Comparison of ENCODE assay signal across 19 cellular contexts in genomic region chr11:45997599-45997998, GRCh38.
DNase-seq lines count a peak whose midpoint lies in the region; ATAC-seq and TF ChIP-seq lines count a peak whose summit lies in the region.
"Had no signal": no experiment of that assay in that cellular context is flagged by ENCODE, and none has a peak within 500 bp of the region (broad histone marks: within the 10 kb centered on the region; RNA-seq: fewer than 3 reads in every experiment).

No MANE protein-coding gene starts in this region.

- no TSS peak for BruUV-seq in mammary epithelial cell (replicated peaks; lab: Mats Ljungman, UMichigan)
- BruUV-seq in MCF 10A (replicated peaks; lab: Mats Ljungman, UMichigan): no TSS peak

- no peak for TF ChIP-seq CTCF in mammary epithelial cell (conservative IDR thresholded peaks at IDR 0.05 in 1 of 2, IDR thresholded peaks at IDR 0.05 in 1 of 2; ENCODE audit: extremely low read depth in 1 of 2, insufficient read depth in 1 of 2, low read depth in 1 of 2, low read length in 2 of 2)
- TF ChIP-seq CTCF in MCF 10A (IDR thresholded peaks at IDR 0.05; ENCODE audit: unreplicated experiment): no peak

- H3K9me3 ChIP-seq in mammary epithelial cell (replicated peaks; ENCODE audit: insufficient read depth, low read length) (no peaks in the 10 kb centered on the region), thymus (ENCODE audit: control insufficient read depth) (no peaks in the 10 kb centered on the region)
- no peaks in the 10 kb centered on the region for H3K9me3 ChIP-seq in naive thymus-derived CD4-positive, alpha-beta T cell (ENCODE audit: control insufficient read depth in 2 of 3, low read length in 3 of 3)
- H3K9me3 ChIP-seq: right lobe of liver, thoracic aorta had no signal

- H3K27me3 ChIP-seq in mammary epithelial cell (ENCODE audit: insufficient read depth, low read length) (no peaks in the 10 kb centered on the region), thymus (ENCODE audit: control insufficient read depth, insufficient read depth) (no peaks in the 10 kb centered on the region)
- H3K27me3 ChIP-seq in naive thymus-derived CD4-positive, alpha-beta T cell (ENCODE audit: control insufficient read depth in 2 of 2, insufficient read depth in 2 of 2, low read length in 2 of 2): no peaks in the 10 kb centered on the region
- H3K27me3 ChIP-seq: right lobe of liver had no signal

- intact Hi-C loops in mammary epithelial cell (cut with micrococcal nuclease) (no loop called here), MCF 10A (cut with micrococcal nuclease) (no loop called here)
- intact Hi-C loops in naive thymus-derived CD4-positive, alpha-beta T cell (cut with micrococcal nuclease): no loop called here

- DNase-seq in mammary epithelial cell (peak; percentile 25), MCF 10A (ENCODE audit: unreplicated experiment) (no peak), NCI-H774 (lab: John Stamatoyannopoulos, UW) (peak; percentile 5), epithelial cell of prostate (ENCODE audit: low read depth, low spot score) (peak; percentile 1), T1000 (lab: John Stamatoyannopoulos, UW) (no peak)
- DNase-seq in naive thymus-derived CD4-positive, alpha-beta T cell: no peak
- DNase-seq in activated T-cell treated with anti-CD3 and anti-CD28 coated beads, Interleukin-2, amount 50 U/mL, for 4 hours: no peak
- DNase-seq: activated CD4-positive, alpha-beta T cell treated with anti-CD3 and anti-CD28 coated beads, Interleukin-2, amount 10 ng/mL, durations not matched to agents 24 days and 14 days; activated effector memory CD4-positive, alpha-beta T cell treated with anti-CD3 and anti-CD28 coated beads, Interleukin-2, amount 50 U/mL, for 16 hours; CD4-positive, alpha-beta T cell; DND-41; NCI-H1105 treated with DMSO at 0.1 percent for 48 hours; NCI-H446; occipital lobe; right lobe of liver; stimulated activated naive B cell treated with anti-CD40 and anti-IgM and Interleukin-4, amounts not matched to agents 10 μg/mL and 1 μg/mL and 100 μg/mL, for 72 hours; SW 1271 had no signal

- no peak overlapping the region for H3K27ac Mint-ChIP-seq in MCF 10A (ENCODE audit: low read depth, unreplicated experiment)
- no peak overlapping the region for H3K27ac Mint-ChIP-seq in naive thymus-derived CD4-positive, alpha-beta T cell
- H3K27ac Mint-ChIP-seq: activated CD4-positive, alpha-beta T cell treated with anti-CD3 and anti-CD28 coated beads, Interleukin-2, amount 10 ng/mL, durations not matched to agents 24 days and 14 days; CD4-positive, alpha-beta T cell; stimulated activated naive B cell treated with anti-CD40 and anti-IgM and Interleukin-4, amounts not matched to agents 10 μg/mL and 1 μg/mL and 100 μg/mL, for 72 hours had no signal

- POLR2A ChIA-PET in MCF 10A (lab: Yijun Ruan, JAX): no interaction called here
- POLR2A ChIA-PET in naive thymus-derived CD4-positive, alpha-beta T cell (lab: Charles Lee): no interaction called here

- H3K36me3 Mint-ChIP-seq in MCF 10A (ENCODE audit: insufficient read depth, unreplicated experiment): no peaks in the 10 kb centered on the region
- H3K36me3 Mint-ChIP-seq in naive thymus-derived CD4-positive, alpha-beta T cell: peaks cover 0 to 3% (median 0%) of the 10 kb centered on the region in 5 donors
- H3K36me3 Mint-ChIP-seq in activated T-cell treated with anti-CD3 and anti-CD28 coated beads, Interleukin-2, amount 50 U/mL, for 4 hours (ENCODE audit: insufficient read depth): no peaks in the 10 kb centered on the region
- H3K36me3 Mint-ChIP-seq: stimulated activated naive B cell treated with anti-CD40 and anti-IgM and Interleukin-4, amounts not matched to agents 10 μg/mL and 1 μg/mL and 100 μg/mL, for 72 hours had no signal

- peaks cover 13% of the 10 kb centered on the region for H3K4me1 Mint-ChIP-seq in MCF 10A (ENCODE audit: insufficient read depth, unreplicated experiment)
- H3K4me1 Mint-ChIP-seq in naive thymus-derived CD4-positive, alpha-beta T cell: peaks cover 0 to 25% (median 8%) of the 10 kb centered on the region in 7 donors
- H3K4me1 Mint-ChIP-seq in activated T-cell treated with anti-CD3 and anti-CD28 coated beads, Interleukin-2, amount 50 U/mL, for 4 hours (ENCODE audit: low read depth): peaks cover 5% of the 10 kb centered on the region
- H3K4me1 Mint-ChIP-seq: activated CD4-positive, alpha-beta T cell treated with anti-CD3 and anti-CD28 coated beads, Interleukin-2, amount 10 ng/mL, durations not matched to agents 24 days and 14 days had no signal

- no peaks in the 10 kb centered on the region for H3K9me3 Mint-ChIP-seq in MCF 10A (ENCODE audit: unreplicated experiment)
- H3K9me3 Mint-ChIP-seq in naive thymus-derived CD4-positive, alpha-beta T cell: no peaks in the 10 kb centered on the region
- no peaks in the 10 kb centered on the region for H3K9me3 Mint-ChIP-seq in activated T-cell treated with anti-CD3 and anti-CD28 coated beads, Interleukin-2, amount 50 U/mL, for 4 hours
- H3K9me3 Mint-ChIP-seq: activated CD4-positive, alpha-beta T cell treated with anti-CD3 and anti-CD28 coated beads, Interleukin-2, amount 10 ng/mL, durations not matched to agents 24 days and 14 days; CD4-positive, alpha-beta T cell; stimulated activated naive B cell treated with anti-CD40 and anti-IgM and Interleukin-4, amounts not matched to agents 10 μg/mL and 1 μg/mL and 100 μg/mL, for 72 hours had no signal

- H3K36me3 ChIP-seq in mammary epithelial cell (ENCODE audit: insufficient read depth, low read length) (no peaks in the 10 kb centered on the region), thymus (ENCODE audit: control insufficient read depth, insufficient read depth) (no peaks in the 10 kb centered on the region)
- no peaks in the 10 kb centered on the region for H3K36me3 ChIP-seq in naive thymus-derived CD4-positive, alpha-beta T cell (ENCODE audit: control insufficient read depth in 2 of 3, insufficient read depth in 3 of 3, low read length in 3 of 3)
- H3K36me3 ChIP-seq: right lobe of liver, thoracic aorta had no signal

- dilution Hi-C loops in mammary epithelial cell (cut with HindIII; ENCODE audit: low sequenced_read_pairs): no loop called here

- H3K79me2 ChIP-seq in mammary epithelial cell (ENCODE audit: insufficient read depth, low read length): no peaks in the 10 kb centered on the region

- no peak for ATAC-seq in naive thymus-derived CD4-positive, alpha-beta T cell
- no peak for ATAC-seq in activated T-cell treated with anti-CD3 and anti-CD28 coated beads, Interleukin-2, amount 50 U/mL, for 4 hours
- ATAC-seq: right lobe of liver; stimulated activated naive B cell treated with anti-CD40 and anti-IgM and Interleukin-4, amounts not matched to agents 10 μg/mL and 1 μg/mL and 100 μg/mL, for 72 hours had no signal

- CTCF ChIA-PET in mammary epithelial cell (lab: Charles Lee; ENCODE audit: low non-redundant PET) (no interaction called here), MCF 10A (lab: Yijun Ruan, JAX) (interaction anchor here (7.3 kb wide), 1 partner anchor 32 kb away, joined by 53 read pairs; no protein-coding TSS in a partner anchor)
- CTCF ChIA-PET in naive thymus-derived CD4-positive, alpha-beta T cell (lab: Charles Lee): no interaction called here

- no peak overlapping the region for H2AFZ ChIP-seq in mammary epithelial cell (ENCODE audit: low read depth, low read length)

- H3K27me3 Mint-ChIP-seq in MCF 10A (ENCODE audit: insufficient read depth, unreplicated experiment): no peaks in the 10 kb centered on the region
- H3K27me3 Mint-ChIP-seq in naive thymus-derived CD4-positive, alpha-beta T cell: no peaks in the 10 kb centered on the region
- no peaks in the 10 kb centered on the region for H3K27me3 Mint-ChIP-seq in activated T-cell treated with anti-CD3 and anti-CD28 coated beads, Interleukin-2, amount 50 U/mL, for 4 hours (ENCODE audit: low read depth)
- H3K27me3 Mint-ChIP-seq: activated CD4-positive, alpha-beta T cell treated with anti-CD3 and anti-CD28 coated beads, Interleukin-2, amount 10 ng/mL, durations not matched to agents 24 days and 14 days; CD4-positive, alpha-beta T cell; stimulated activated naive B cell treated with anti-CD40 and anti-IgM and Interleukin-4, amounts not matched to agents 10 μg/mL and 1 μg/mL and 100 μg/mL, for 72 hours had no signal

- H3K4me3 ChIP-seq in mammary epithelial cell (replicated peaks in 1 of 3; ENCODE audit: insufficient read depth in 1 of 3, low read depth in 2 of 3, low read length in 3 of 3): no peak overlapping the region
- H3K4me3 ChIP-seq in thymus (ENCODE audit: low read length): no peak overlapping the region
- H3K4me3 ChIP-seq in naive thymus-derived CD4-positive, alpha-beta T cell (ENCODE audit: low read length): no peak overlapping the region
- H3K4me3 ChIP-seq: right lobe of liver, thoracic aorta had no signal

- H3K4me2 ChIP-seq in mammary epithelial cell (ENCODE audit: insufficient read depth, low read depth, low read length): no peak overlapping the region

- no peaks in the 10 kb centered on the region for H3K4me1 ChIP-seq in mammary epithelial cell (ENCODE audit: insufficient read depth, low read length)
- no peaks in the 10 kb centered on the region for H3K4me1 ChIP-seq in thymus (ENCODE audit: control insufficient read depth, insufficient read depth, low read length)
- H3K4me1 ChIP-seq in naive thymus-derived CD4-positive, alpha-beta T cell (ENCODE audit: control insufficient read depth in 2 of 2, insufficient read depth in 2 of 2, low read length in 2 of 2): no peaks in the 10 kb centered on the region

- in situ Hi-C loops in mammary epithelial cell (cut with MboI; ENCODE audit: low sequenced_read_pairs in 2 of 2): no loop called here

- WGBS in mammary epithelial cell (ENCODE audit: low coverage, missing lambda C conversion rate): 52% methylated on average over 4 of the region's 4 CpGs
- WGBS in thymus: 91% methylated on average over 4 of the region's 4 CpGs

- H3K4me3 Mint-ChIP-seq in MCF 10A (ENCODE audit: unreplicated experiment): no peak overlapping the region
- H3K4me3 Mint-ChIP-seq in naive thymus-derived CD4-positive, alpha-beta T cell: no peak overlapping the region
- H3K4me3 Mint-ChIP-seq in activated T-cell treated with anti-CD3 and anti-CD28 coated beads, Interleukin-2, amount 50 U/mL, for 4 hours: no peak overlapping the region
- H3K4me3 Mint-ChIP-seq: activated CD4-positive, alpha-beta T cell treated with anti-CD3 and anti-CD28 coated beads, Interleukin-2, amount 10 ng/mL, durations not matched to agents 24 days and 14 days; CD4-positive, alpha-beta T cell; stimulated activated naive B cell treated with anti-CD40 and anti-IgM and Interleukin-4, amounts not matched to agents 10 μg/mL and 1 μg/mL and 100 μg/mL, for 72 hours had no signal

- no peaks in the 10 kb centered on the region for H4K20me1 ChIP-seq in mammary epithelial cell (ENCODE audit: insufficient read depth, low read length)

- H3K27ac ChIP-seq in mammary epithelial cell (ENCODE audit: insufficient read depth, low read depth, low read length): no peak overlapping the region
- H3K27ac ChIP-seq in epithelial cell of prostate: no peak overlapping the region
- H3K27ac ChIP-seq in thymus (ENCODE audit: low read depth): peak overlapping the region; percentile 3
- no peak overlapping the region for H3K27ac ChIP-seq in naive thymus-derived CD4-positive, alpha-beta T cell (ENCODE audit: low read depth, low read length)
- H3K27ac ChIP-seq: right lobe of liver, thoracic aorta had no signal

- no peak overlapping the region for H3K9ac ChIP-seq in mammary epithelial cell (ENCODE audit: insufficient read depth, low read length)

Comparison
In these comparisons a context has a peak if more than half of its experiments do, and no peak if none do; other contexts are left out.
1. DNase-seq: peak in mammary epithelial cell (single experiment), NCI-H774 (single experiment) and epithelial cell of prostate (single experiment); none in MCF 10A (single experiment), naive thymus-derived CD4-positive, alpha-beta T cell (0 of 9), activated T-cell treated with anti-CD3 and anti-CD28 coated beads, Interleukin-2, amount 50 U/mL, for 4 hours (single experiment) and T1000 (single experiment).